18 cellular contexts compared by ENCODE assay signal in genomic region chr9:132447346-132447745, GRCh38. TPM values are rescaled to one million over a fixed set of nuclear protein-coding genes. Genes with fewer than 3 reads are reported as not detected.
A peak's percentile ranks its signal among the peaks of the same experiment; 100 is the strongest.
DNase-seq lines count a peak whose midpoint lies in the region; ATAC-seq, FAIRE-seq and TF ChIP-seq lines count a peak whose summit lies in the region.
"Had no signal": no experiment of that assay in that cellular context is flagged by ENCODE, and none has a peak within 500 bp of the region (broad histone marks: within the 10 kb centered on the region; RNA-seq: fewer than 3 reads in every experiment).

No MANE protein-coding gene starts in this region.

- H3F3A ChIP-seq in GM23338 (replicated peaks; ENCODE audit: low read depth) = no peaks in the 10 kb centered on the region

- no peaks in the 10 kb centered on the region for H3K4me1 Mint-ChIP-seq in GM23338
- H3K4me1 Mint-ChIP-seq in T-cell = peaks cover 0 to 10% (median 2%) of the 10 kb centered on the region in 3 donors

- peak overlapping the region; percentile 97 for H2AFZ ChIP-seq in GM23338
- H2AFZ ChIP-seq: hepatocyte, PC-9 had no signal

- TF ChIP-seq CTCF in A549 (IDR thresholded peaks at IDR 0.05) (no peak), GM23338 (conservative IDR thresholded peaks at IDR 0.05; ENCODE audit: low read depth in 2 of 2) (peak; percentile 49 to 53), astrocyte of the cerebellum (IDR thresholded peaks at IDR 0.05; ENCODE audit: low read depth, low read length, missing control alignments) (peak; percentile 20)

- H3K9me2 ChIP-seq in GM23338 (ENCODE audit: insufficient read depth) = no peaks in the 10 kb centered on the region

- ATAC-seq in A549 (peak; percentile 64 to 81; a peak in 4 of 6 replicates), GM23338 (peak; percentile 99), T-cell (replicated peaks in 1 of 4) (no peak), GM19467 (IDR thresholded peaks at IDR 0.05; ENCODE audit: unreplicated experiment) (no peak)
- ATAC-seq: left lobe of liver had no signal

- H3K4me3 ChIP-seq in A549 = no peak overlapping the region
- H3K4me3 ChIP-seq in GM23338 = no peak overlapping the region
- no peak overlapping the region for H3K4me3 ChIP-seq in astrocyte of the cerebellum (ENCODE audit: low read depth, low read length)
- H3K4me3 ChIP-seq: hepatocyte, PC-9 had no signal

- POLR2A ChIA-PET in A549 (lab: Yijun Ruan, JAX) (interaction anchor here (0.5 kb wide), 1 partner anchor 444 kb away, joined by 4 read pairs; no protein-coding TSS in a partner anchor), T-cell (lab: Charles Lee) (no interaction called here)

- FAIRE-seq in A549 (lab: Jason Lieb, UNC) = no peak
- FAIRE-seq: D721Med had no signal

- no peak overlapping the region for H3K27ac Mint-ChIP-seq in GM23338
- H3K27ac Mint-ChIP-seq in T-cell = no peak overlapping the region
- H3K27ac Mint-ChIP-seq: dendritic cell treated with granulocyte-macrophage colony-stimulating factor and Interleukin-4, amounts not matched to agents 40 ng/mL and 50 ng/mL, for 4 days had no signal

- no peak for TF ChIP-seq RAD21 in A549 (conservative IDR thresholded peaks at IDR 0.05 in 1 of 2, IDR thresholded peaks at IDR 0.05 in 1 of 2)

- no peaks in the 10 kb centered on the region for H3K9me3 ChIP-seq in A549

- no peaks in the 10 kb centered on the region for H3K36me3 ChIP-seq in GM23338 (ENCODE audit: insufficient read depth)

- in situ Hi-C loops in astrocyte of the cerebellum (cut with HindIII; ENCODE audit: low sequenced_read_pairs) = no loop called here

- H3K9me3 Mint-ChIP-seq in GM23338 = no peaks in the 10 kb centered on the region
- no peaks in the 10 kb centered on the region for H3K9me3 Mint-ChIP-seq in T-cell
- H3K9me3 Mint-ChIP-seq: dendritic cell treated with granulocyte-macrophage colony-stimulating factor and Interleukin-4, amounts not matched to agents 40 ng/mL and 50 ng/mL, for 4 days had no signal

- no peak for TF ChIP-seq EP300 in A549 (IDR thresholded peaks at IDR 0.05)

- H3K36me3 Mint-ChIP-seq in GM23338 (ENCODE audit: low read depth) (no peaks in the 10 kb centered on the region), T-cell (no peaks in the 10 kb centered on the region)

- TF ChIP-seq POLR2A in A549 (IDR thresholded peaks at IDR 0.05; ENCODE audit: low read length) = no peak

- DNase-seq in A549 (ENCODE audit: low read depth in 1 of 2, low spot score in 1 of 2) (no peak), GM23338 (ENCODE audit: low spot score) (peak; percentile 85), astrocyte of the cerebellum (ENCODE audit: low read depth) (no peak), iPS-NIHi11 (ENCODE audit: low spot score) (peak; percentile 78), T-cell (no peak), HPDE6-E6E7 (ENCODE audit: extremely low spot score) (no peak), SIG-M5 (lab: John Stamatoyannopoulos, UW) (no peak)
- DNase-seq: activated CD4-positive, CD25-positive, alpha-beta regulatory T cell; activated effector memory CD4-positive, alpha-beta T cell treated with anti-CD3 and anti-CD28 coated beads, Interleukin-2, amount 50 U/mL, for 16 hours; NCI-H2081; NCI-H526 treated with DMSO at 0.1 percent for 48 hours; PC-9 had no signal

- H3K27me3 Mint-ChIP-seq in GM23338 (ENCODE audit: insufficient read depth, low read depth, poor library complexity) (peaks cover 3% of the 10 kb centered on the region), T-cell (peaks cover 33 to 47% of the 10 kb centered on the region in 2 donors)

- H3K4me2 ChIP-seq in A549 (no peak overlapping the region), GM23338 (no peak overlapping the region)
- H3K4me2 ChIP-seq: hepatocyte, PC-9 had no signal

- CTCF ChIA-PET in A549 (lab: Yijun Ruan, JAX) = interaction anchor here (0.7 to 1.5 kb wide), 3 partner anchors 9 to 14 kb away, joined by 3 to 4 read pairs (median 3); no protein-coding TSS in a partner anchor
- CTCF ChIA-PET in T-cell (lab: Charles Lee) = interaction anchor here in 1 of 2 donors (0.7 kb wide), 1 partner anchor 1087 kb away, joined by 3 read pairs; no protein-coding TSS in a partner anchor

- H3K27ac ChIP-seq in A549 = no peak overlapping the region
- no peak overlapping the region for H3K27ac ChIP-seq in GM23338 (ENCODE audit: low read depth)
- H3K27ac ChIP-seq: hepatocyte, PC-9 had no signal

- WGBS in A549 (ENCODE audit: missing lambda C conversion rate) = 71% methylated on average over 20 of the region's 20 CpGs

- no peaks in the 10 kb centered on the region for H3K79me2 ChIP-seq in GM23338 (replicated peaks; ENCODE audit: insufficient read depth)
- H3K79me2 ChIP-seq: hepatocyte had no signal

- no peaks in the 10 kb centered on the region for H3K4me1 ChIP-seq in A549
- H3K4me1 ChIP-seq in GM23338 (ENCODE audit: insufficient read depth) = no peaks in the 10 kb centered on the region

- H4K20me1 ChIP-seq in GM23338 (replicated peaks; ENCODE audit: insufficient read depth) = no peaks in the 10 kb centered on the region

- H3K4me3 Mint-ChIP-seq in GM23338 (no peak overlapping the region), T-cell (no peak overlapping the region)
- H3K4me3 Mint-ChIP-seq: dendritic cell treated with granulocyte-macrophage colony-stimulating factor and Interleukin-4, amounts not matched to agents 40 ng/mL and 50 ng/mL, for 4 days had no signal

- H3K27me3 ChIP-seq in GM23338 (ENCODE audit: insufficient read depth) = no peaks in the 10 kb centered on the region

TF ChIP-seq in A549, 52 proteins besides CTCF, POLR2A, EP300 and RAD21:
- TF ChIP-seq HOXA7 (CRISPR knock-in tag; IDR thresholded peaks at IDR 0.05) (no peak), MAZ (IDR thresholded peaks at IDR 0.05; ENCODE audit: borderline replicate concordance, low read depth, low read length) (no peak), BHLHE40 (IDR thresholded peaks at IDR 0.05; ENCODE audit: low read depth, low read length) (no peak), NR3C1 (IDR thresholded peaks at IDR 0.05) (no peak)

TF ChIP-seq in GM23338, 12 proteins besides CTCF, POLR2A, EP300 and RAD21 (continues in another document):
- TF ChIP-seq JUNB (IDR thresholded peaks at IDR 0.05; ENCODE audit: unreplicated experiment) = no peak
- TF ChIP-seq EZH2phosphoT487 (IDR thresholded peaks at IDR 0.05; ENCODE audit: unreplicated experiment) = no peak

RNA-seq across cellular contexts. Expression of gene CFAP77, which starts 37.3 kb away (rescaled TPM):
- 0.05 TPM in 1 of 2 replicates, not detected in the other for polyA plus RNA-seq in A549 (2011; rRNA removed)
- 0.04 TPM in 1 of 2 replicates, not detected in the other for polyA plus RNA-seq in A549 (2012; cell fraction: cytosol; rRNA removed)
- polyA plus RNA-seq in A549 (2012; cell fraction: nucleus; rRNA removed) = not detected in 2 replicates
- polyA plus RNA-seq in A549 (2017; fragmentation: RNase III; extraction: RNeasy Plus Mini Kit Qiagen cat#74134 plus additional on column Dnase treatment) = not detected in 3 replicates
- polyA minus RNA-seq in A549 (2011; rRNA and poly(A)+ RNA removed) = not detected in 2 replicates
- total RNA-seq in GM23338 (2014; rRNA removed; shearing (Covaris generic)) = 0.97 and 2.1 TPM in 2 replicates
- polyA plus RNA-seq in GM23338 (2016; fragmentation: Nextera tagmentation; extraction: Ambion mirVana) = 0.94 and 1.3 TPM in 2 replicates
- not detected for total RNA-seq in T-cell
- total RNA-seq: fibroblast of lung, left lobe of liver, PC-9 had no signal
- polyA plus RNA-seq: fibroblast of lung had no signal

RNA-seq across cellular contexts. Expression of gene TTF1, which starts 40.7 kb away (rescaled TPM):
- 12.8 and 16.0 TPM in 2 replicates for polyA plus RNA-seq in A549 (2011; rRNA removed)
- polyA plus RNA-seq in A549 (2012; cell fraction: cytosol; rRNA removed) = 8.8 and 9.8 TPM in 2 replicates
- polyA plus RNA-seq in A549 (2012; cell fraction: nucleus; rRNA removed) = 2.9 and 8.8 TPM in 2 replicates
- polyA plus RNA-seq in A549 (2017; fragmentation: RNase III; extraction: RNeasy Plus Mini Kit Qiagen cat#74134 plus additional on column Dnase treatment) = 11.4 to 14.0 TPM (median 12.3 TPM) in 3 replicates
- 2.0 and 2.9 TPM in 2 replicates for polyA minus RNA-seq in A549 (2011; rRNA and poly(A)+ RNA removed)
- 14.9 and 15.5 TPM in 2 replicates for total RNA-seq in GM23338 (2014; rRNA removed; shearing (Covaris generic))
- 22.4 and 25.0 TPM in 2 replicates for polyA plus RNA-seq in GM23338 (2016; fragmentation: Nextera tagmentation; extraction: Ambion mirVana)
- total RNA-seq in T-cell = 10 to 100 TPM; 12.5 to 20.9 (median 19.2) TPM

Comparison
In these comparisons a context has a peak if more than half of its experiments do, and no peak if none do; other contexts are left out.
1. ATAC-seq: peak in A549 (2 of 2) and GM23338 (single experiment); none in T-cell (0 of 4) and GM19467 (single experiment).
2. DNase-seq: peak in GM23338 (single experiment) and iPS-NIHi11 (single experiment); none in A549 (0 of 2), astrocyte of the cerebellum (single experiment), T-cell (0 of 34), HPDE6-E6E7 (single experiment) and SIG-M5 (single experiment).